In genomic region chr19:54186934-54187381, GRCh38 we compare ENCODE assay signal across 2 cellular contexts.
TF ChIP-seq lines count a peak whose summit lies in the region.

No MANE protein-coding gene starts in this region.

TF ChIP-seq in SK-N-SH, 30 proteins besides CTCF, POLR2A, EP300 and RAD21 (continued from another document):
- no peak for TF ChIP-seq JUND (IDR thresholded peaks at IDR 0.05)
- no peak for TF ChIP-seq MAX (IDR thresholded peaks at IDR 0.05; ENCODE audit: low read depth)
- TF ChIP-seq, protein P1, sequence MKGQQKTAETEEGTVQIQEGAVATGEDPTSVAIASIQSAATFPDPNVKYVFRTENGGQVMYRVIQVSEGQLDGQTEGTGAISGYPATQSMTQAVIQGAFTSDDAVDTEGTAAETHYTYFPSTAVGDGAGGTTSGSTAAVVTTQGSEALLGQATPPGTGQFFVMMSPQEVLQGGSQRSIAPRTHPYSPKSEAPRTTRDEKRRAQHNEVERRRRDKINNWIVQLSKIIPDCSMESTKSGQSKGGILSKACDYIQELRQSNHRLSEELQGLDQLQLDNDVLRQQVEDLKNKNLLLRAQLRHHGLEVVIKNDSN (IDR thresholded peaks at IDR 0.05; ENCODE audit: borderline replicate concordance, low read depth): no peak
- no peak for TF ChIP-seq MEF2A (IDR thresholded peaks at IDR 0.05; ENCODE audit: borderline replicate concordance, low read depth)
- no peak for TF ChIP-seq SMC3 (IDR thresholded peaks at IDR 0.05; ENCODE audit: low read depth, low read length)
- TF ChIP-seq CHD2 (IDR thresholded peaks at IDR 0.05; ENCODE audit: low read length, partially characterized antibody): no peak
- TF ChIP-seq FOXM1 (IDR thresholded peaks at IDR 0.05; ENCODE audit: low read depth): no peak
- TF ChIP-seq EZH2phosphoT487 (IDR thresholded peaks at IDR 0.05; ENCODE audit: borderline replicate concordance, low read depth): no peak
- TF ChIP-seq FOSL2 (IDR thresholded peaks at IDR 0.05; ENCODE audit: borderline replicate concordance, low read depth): no peak
- TF ChIP-seq, protein P2, sequence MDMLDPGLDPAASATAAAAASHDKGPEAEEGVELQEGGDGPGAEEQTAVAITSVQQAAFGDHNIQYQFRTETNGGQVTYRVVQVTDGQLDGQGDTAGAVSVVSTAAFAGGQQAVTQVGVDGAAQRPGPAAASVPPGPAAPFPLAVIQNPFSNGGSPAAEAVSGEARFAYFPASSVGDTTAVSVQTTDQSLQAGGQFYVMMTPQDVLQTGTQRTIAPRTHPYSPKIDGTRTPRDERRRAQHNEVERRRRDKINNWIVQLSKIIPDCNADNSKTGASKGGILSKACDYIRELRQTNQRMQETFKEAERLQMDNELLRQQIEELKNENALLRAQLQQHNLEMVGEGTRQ (IDR thresholded peaks at IDR 0.05; ENCODE audit: borderline replicate concordance, low read depth, low read length): no peak
- TF ChIP-seq, protein P3, sequence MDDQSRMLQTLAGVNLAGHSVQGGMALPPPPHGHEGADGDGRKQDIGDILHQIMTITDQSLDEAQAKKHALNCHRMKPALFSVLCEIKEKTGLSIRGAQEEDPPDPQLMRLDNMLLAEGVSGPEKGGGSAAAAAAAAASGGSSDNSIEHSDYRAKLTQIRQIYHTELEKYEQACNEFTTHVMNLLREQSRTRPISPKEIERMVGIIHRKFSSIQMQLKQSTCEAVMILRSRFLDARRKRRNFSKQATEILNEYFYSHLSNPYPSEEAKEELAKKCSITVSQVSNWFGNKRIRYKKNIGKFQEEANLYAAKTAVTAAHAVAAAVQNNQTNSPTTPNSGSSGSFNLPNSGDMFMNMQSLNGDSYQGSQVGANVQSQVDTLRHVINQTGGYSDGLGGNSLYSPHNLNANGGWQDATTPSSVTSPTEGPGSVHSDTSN (IDR thresholded peaks at IDR 0.05): no peak
- no peak for TF ChIP-seq GATA2 (CRISPR knock-in tag; IDR thresholded peaks at IDR 0.05)
- no peak for TF ChIP-seq TAF1 (IDR thresholded peaks at IDR 0.05; ENCODE audit: borderline replicate concordance, low read depth, low read length)
- TF ChIP-seq RFX5 (IDR thresholded peaks at IDR 0.05; ENCODE audit: low read length): no peak
- TF ChIP-seq IRF3 (IDR thresholded peaks at IDR 0.05; ENCODE audit: low read depth, low read length): no peak

TF ChIP-seq in SK-N-SH treated with all-trans-retinoic acid at 6 μM for 48 hours, 23 proteins besides CTCF, POLR2A, EP300 and RAD21 (continued from another document):
- TF ChIP-seq, protein P4, sequence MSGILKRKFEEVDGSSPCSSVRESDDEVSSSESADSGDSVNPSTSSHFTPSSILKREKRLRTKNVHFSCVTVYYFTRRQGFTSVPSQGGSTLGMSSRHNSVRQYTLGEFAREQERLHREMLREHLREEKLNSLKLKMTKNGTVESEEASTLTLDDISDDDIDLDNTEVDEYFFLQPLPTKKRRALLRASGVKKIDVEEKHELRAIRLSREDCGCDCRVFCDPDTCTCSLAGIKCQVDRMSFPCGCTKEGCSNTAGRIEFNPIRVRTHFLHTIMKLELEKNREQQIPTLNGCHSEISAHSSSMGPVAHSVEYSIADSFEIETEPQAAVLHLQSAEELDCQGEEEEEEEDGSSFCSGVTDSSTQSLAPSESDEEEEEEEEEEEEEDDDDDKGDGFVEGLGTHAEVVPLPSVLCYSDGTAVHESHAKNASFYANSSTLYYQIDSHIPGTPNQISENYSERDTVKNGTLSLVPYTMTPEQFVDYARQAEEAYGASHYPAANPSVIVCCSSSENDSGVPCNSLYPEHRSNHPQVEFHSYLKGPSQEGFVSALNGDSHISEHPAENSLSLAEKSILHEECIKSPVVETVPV (CRISPR knock-in tag; IDR thresholded peaks at IDR 0.05): no peak
- TF ChIP-seq, protein P5, sequence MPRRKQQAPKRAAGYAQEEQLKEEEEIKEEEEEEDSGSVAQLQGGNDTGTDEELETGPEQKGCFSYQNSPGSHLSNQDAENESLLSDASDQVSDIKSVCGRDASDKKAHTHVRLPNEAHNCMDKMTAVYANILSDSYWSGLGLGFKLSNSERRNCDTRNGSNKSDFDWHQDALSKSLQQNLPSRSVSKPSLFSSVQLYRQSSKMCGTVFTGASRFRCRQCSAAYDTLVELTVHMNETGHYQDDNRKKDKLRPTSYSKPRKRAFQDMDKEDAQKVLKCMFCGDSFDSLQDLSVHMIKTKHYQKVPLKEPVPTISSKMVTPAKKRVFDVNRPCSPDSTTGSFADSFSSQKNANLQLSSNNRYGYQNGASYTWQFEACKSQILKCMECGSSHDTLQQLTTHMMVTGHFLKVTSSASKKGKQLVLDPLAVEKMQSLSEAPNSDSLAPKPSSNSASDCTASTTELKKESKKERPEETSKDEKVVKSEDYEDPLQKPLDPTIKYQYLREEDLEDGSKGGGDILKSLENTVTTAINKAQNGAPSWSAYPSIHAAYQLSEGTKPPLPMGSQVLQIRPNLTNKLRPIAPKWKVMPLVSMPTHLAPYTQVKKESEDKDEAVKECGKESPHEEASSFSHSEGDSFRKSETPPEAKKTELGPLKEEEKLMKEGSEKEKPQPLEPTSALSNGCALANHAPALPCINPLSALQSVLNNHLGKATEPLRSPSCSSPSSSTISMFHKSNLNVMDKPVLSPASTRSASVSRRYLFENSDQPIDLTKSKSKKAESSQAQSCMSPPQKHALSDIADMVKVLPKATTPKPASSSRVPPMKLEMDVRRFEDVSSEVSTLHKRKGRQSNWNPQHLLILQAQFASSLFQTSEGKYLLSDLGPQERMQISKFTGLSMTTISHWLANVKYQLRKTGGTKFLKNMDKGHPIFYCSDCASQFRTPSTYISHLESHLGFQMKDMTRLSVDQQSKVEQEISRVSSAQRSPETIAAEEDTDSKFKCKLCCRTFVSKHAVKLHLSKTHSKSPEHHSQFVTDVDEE (CRISPR knock-in tag; IDR thresholded peaks at IDR 0.05): no peak
- no peak for TF ChIP-seq BACH2 (CRISPR knock-in tag; IDR thresholded peaks at IDR 0.05; ENCODE audit: borderline replicate concordance)
- TF ChIP-seq RARB (CRISPR knock-in tag; IDR thresholded peaks at IDR 0.05): no peak
- TF ChIP-seq ARNTL (CRISPR knock-in tag; IDR thresholded peaks at IDR 0.05; ENCODE audit: borderline replicate concordance, low read depth): no peak
- no peak for TF ChIP-seq ZFP3 (CRISPR knock-in tag; IDR thresholded peaks at IDR 0.05)
- TF ChIP-seq, protein P6, sequence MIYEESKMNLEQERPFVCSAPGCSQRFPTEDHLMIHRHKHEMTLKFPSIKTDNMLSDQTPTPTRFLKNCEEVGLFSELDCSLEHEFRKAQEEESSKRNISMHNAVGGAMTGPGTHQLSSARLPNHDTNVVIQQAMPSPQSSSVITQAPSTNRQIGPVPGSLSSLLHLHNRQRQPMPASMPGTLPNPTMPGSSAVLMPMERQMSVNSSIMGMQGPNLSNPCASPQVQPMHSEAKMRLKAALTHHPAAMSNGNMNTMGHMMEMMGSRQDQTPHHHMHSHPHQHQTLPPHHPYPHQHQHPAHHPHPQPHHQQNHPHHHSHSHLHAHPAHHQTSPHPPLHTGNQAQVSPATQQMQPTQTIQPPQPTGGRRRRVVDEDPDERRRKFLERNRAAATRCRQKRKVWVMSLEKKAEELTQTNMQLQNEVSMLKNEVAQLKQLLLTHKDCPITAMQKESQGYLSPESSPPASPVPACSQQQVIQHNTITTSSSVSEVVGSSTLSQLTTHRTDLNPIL (CRISPR knock-in tag; IDR thresholded peaks at IDR 0.05; ENCODE audit: low read depth): no peak
- no peak for TF ChIP-seq CSDC2 (CRISPR knock-in tag; IDR thresholded peaks at IDR 0.05)
